ENCODE assay signal across 1 cellular context in genomic region chr14:100584056-100585031, GRCh38.
TF ChIP-seq lines count a peak whose summit lies in the region.

No MANE protein-coding gene starts in this region.

TF ChIP-seq in HepG2, 621 proteins besides CTCF, POLR2A, EP300 and RAD21 (continued from another document):
- TF ChIP-seq SNAPC4 (CRISPR knock-in tag; IDR thresholded peaks at IDR 0.05): no peak
- no peak for TF ChIP-seq ELF3 (CRISPR knock-in tag; IDR thresholded peaks at IDR 0.05)
- TF ChIP-seq TFDP1 (CRISPR knock-in tag; IDR thresholded peaks at IDR 0.05; ENCODE audit: borderline replicate concordance): no peak
- TF ChIP-seq RBM22 (optimal IDR thresholded peaks at IDR 0.05; ENCODE audit: low read length): no peak
- no peak for TF ChIP-seq SIN3B (IDR thresholded peaks at IDR 0.05; ENCODE audit: low read length)
- no peak for TF ChIP-seq ARNT (IDR thresholded peaks at IDR 0.05)
- no peak for TF ChIP-seq FOXK2 (IDR thresholded peaks at IDR 0.05)
